In genomic region chr2:239266779-239267410, GRCh38 we compare ENCODE assay signal across 8 cellular contexts.
DNase-seq lines count a peak whose midpoint lies in the region; ATAC-seq and TF ChIP-seq lines count a peak whose summit lies in the region.

No MANE protein-coding gene starts in this region.

- no peak for TF ChIP-seq CTCF in transverse colon (IDR thresholded peaks at IDR 0.05)

- peak overlapping the region; percentile 78 for H3K4me3 Mint-ChIP-seq in stimulated activated naive CD8-positive, alpha-beta T cell treated with anti-CD3 and anti-CD28 coated beads, Interleukin-15, Interleukin-2, amounts not matched to agents 100 ng/mL and 50 ng/mL, for 24 hours
- H3K4me3 Mint-ChIP-seq in T-helper 17 cell, result peak overlapping the region; percentile 98

- peak overlapping the region; percentile 86 to 92 (median 88) for H3K27ac ChIP-seq in transverse colon

- peaks cover 56 to 76% (median 70%) of the 10 kb centered on the region in 4 donors for H3K4me1 ChIP-seq in transverse colon

- TF ChIP-seq POLR2A in transverse colon (IDR thresholded peaks at IDR 0.05), result no peak

- in situ Hi-C loops in transverse colon (cut with MboI; ENCODE audit: low pct_ligation_motif_present in 1 of 4, low pct_unique_long_range_greater_than_20kb in 1 of 4, low sequenced_read_pairs in 3 of 4), result loop anchor here in 1 of 4 donors (25.0 kb wide), 1 partner anchor 620 kb away; no protein-coding TSS in a partner anchor

- no peaks in the 10 kb centered on the region for H3K9me3 Mint-ChIP-seq in stimulated activated naive CD8-positive, alpha-beta T cell treated with anti-CD3 and anti-CD28 coated beads, Interleukin-15, Interleukin-2, amounts not matched to agents 100 ng/mL and 50 ng/mL, for 24 hours

- peaks cover 12% of the 10 kb centered on the region for H3K27me3 Mint-ChIP-seq in stimulated activated naive CD8-positive, alpha-beta T cell treated with anti-CD3 and anti-CD28 coated beads, Interleukin-15, Interleukin-2, amounts not matched to agents 100 ng/mL and 50 ng/mL, for 24 hours
- no peaks in the 10 kb centered on the region for H3K27me3 Mint-ChIP-seq in T-helper 17 cell

- TF ChIP-seq EP300 in transverse colon (IDR thresholded peaks at IDR 0.05; ENCODE audit: low read depth), result no peak

- no peak for DNase-seq in stimulated activated naive CD8-positive, alpha-beta T cell treated with anti-CD3 and anti-CD28 coated beads, Interleukin-15, Interleukin-2, amounts not matched to agents 100 U/mL and 50 U/mL, for 24 hours
- DNase-seq in T-helper 17 cell (no peak), islet precursor cell (peak; percentile 34), transverse colon (peak; percentile 32), HuH-7.5 (ENCODE audit: low spot score) (no peak), NCI-H1092 treated with DMSO at 0.1 percent for 48 hours (lab: John Stamatoyannopoulos, UW) (no peak), DMS153 treated with DMSO at 0.1 percent for 48 hours (lab: John Stamatoyannopoulos, UW; ENCODE audit: unreplicated experiment) (no peak)

- peaks cover 7% of the 10 kb centered on the region for H3K36me3 Mint-ChIP-seq in stimulated activated naive CD8-positive, alpha-beta T cell treated with anti-CD3 and anti-CD28 coated beads, Interleukin-15, Interleukin-2, amounts not matched to agents 100 ng/mL and 50 ng/mL, for 24 hours (ENCODE audit: low read depth)
- no peaks in the 10 kb centered on the region for H3K36me3 Mint-ChIP-seq in T-helper 17 cell (ENCODE audit: low read depth)

- H3K27ac Mint-ChIP-seq in stimulated activated naive CD8-positive, alpha-beta T cell treated with anti-CD3 and anti-CD28 coated beads, Interleukin-15, Interleukin-2, amounts not matched to agents 100 ng/mL and 50 ng/mL, for 24 hours, result peak overlapping the region; percentile 87
- H3K27ac Mint-ChIP-seq in T-helper 17 cell, result peak overlapping the region; percentile 97

- WGBS in transverse colon (ENCODE audit: low coverage in 1 of 2), 2 donors, result 51% methylated on average over 14 of the region's 16 CpGs; no CpG with 5 or more reads in 1 of the 2 donors

- peaks cover 91% of the 10 kb centered on the region for H3K4me1 Mint-ChIP-seq in stimulated activated naive CD8-positive, alpha-beta T cell treated with anti-CD3 and anti-CD28 coated beads, Interleukin-15, Interleukin-2, amounts not matched to agents 100 ng/mL and 50 ng/mL, for 24 hours (ENCODE audit: low read depth)
- H3K4me1 Mint-ChIP-seq in T-helper 17 cell, result peaks cover 63% of the 10 kb centered on the region

- intact Hi-C loops in transverse colon (cut with DNase I; ENCODE audit: low total_unique reads), result no loop called here

- ATAC-seq in stimulated activated naive CD8-positive, alpha-beta T cell treated with anti-CD3 and anti-CD28 coated beads, Interleukin-15, Interleukin-2, amounts not matched to agents 100 U/mL and 50 U/mL, for 24 hours, result no peak
- ATAC-seq in T-helper 17 cell, result peak; percentile 12

- peak overlapping the region in 2 of 4 donors; percentile 13 to 27 for H3K4me3 ChIP-seq in transverse colon

- no peaks in the 10 kb centered on the region for H3K9me3 ChIP-seq in T-helper 17 cell (ENCODE audit: control insufficient read depth, low read length, poor library complexity, severe bottlenecking)
- no peaks in the 10 kb centered on the region for H3K9me3 ChIP-seq in transverse colon

- H3K27me3 ChIP-seq in transverse colon, result no peaks in the 10 kb centered on the region

- H3K36me3 ChIP-seq in transverse colon, result no peaks in the 10 kb centered on the region

Comparison
In these comparisons a context has a peak if more than half of its experiments do, and no peak if none do; other contexts are left out.
1. DNase-seq: peak in islet precursor cell (single experiment) and transverse colon (single experiment); none in stimulated activated naive CD8-positive, alpha-beta T cell treated with anti-CD3 and anti-CD28 coated beads, Interleukin-15, Interleukin-2, amounts not matched to agents 100 U/mL and 50 U/mL, for 24 hours (single experiment), T-helper 17 cell (0 of 3), HuH-7.5 (single experiment), NCI-H1092 treated with DMSO at 0.1 percent for 48 hours (single experiment) and DMS153 treated with DMSO at 0.1 percent for 48 hours (single experiment).